2 cellular contexts compared by ENCODE assay signal in genomic region chr13:46621133-46621532, GRCh38.
A peak's percentile ranks its signal among the peaks of the same experiment; 100 is the strongest.
TF ChIP-seq lines count a peak whose summit lies in the region.

No MANE protein-coding gene starts in this region.

TF ChIP-seq in SK-N-SH, 30 proteins besides CTCF, POLR2A, EP300 and RAD21 (continued from another document):
- TF ChIP-seq REST (IDR thresholded peaks at IDR 0.05; ENCODE audit: low read depth, low read length) (no peak), MXI1 (IDR thresholded peaks at IDR 0.05; ENCODE audit: low read depth, low read length) (peak; percentile 41; the same call in 1 of the 2 replicates), FOSL2 (IDR thresholded peaks at IDR 0.05; ENCODE audit: borderline replicate concordance, low read depth) (peak; percentile 3; the same call in 1 of the 2 replicates), ZBTB33 (IDR thresholded peaks at IDR 0.05; ENCODE audit: borderline replicate concordance, low read depth) (no peak), JUND (IDR thresholded peaks at IDR 0.05) (no peak), TCF12 (IDR thresholded peaks at IDR 0.05) (peak; percentile 5; the same call in 1 of the 2 replicates), TAF1 (IDR thresholded peaks at IDR 0.05; ENCODE audit: borderline replicate concordance, low read depth, low read length) (no peak), PBX3 (IDR thresholded peaks at IDR 0.05) (peak; percentile 37; the same call in 1 of the 2 replicates), USF1 (IDR thresholded peaks at IDR 0.05; ENCODE audit: borderline replicate concordance, low read depth) (no peak), FOXJ3 (CRISPR knock-in tag; IDR thresholded peaks at IDR 0.05) (0 out of 2 replicates have a peak, but pooled peaks have one; percentile 15)
TF ChIP-seq in SK-N-SH: peak in this region for 5.

TF ChIP-seq in HepG2, 621 proteins besides CTCF, POLR2A, EP300 and RAD21 (continued from another document):
- TF ChIP-seq ZNF318 (CRISPR knock-in tag; IDR thresholded peaks at IDR 0.05) (no peak), CENPX (CRISPR knock-in tag; IDR thresholded peaks at IDR 0.05) (no peak), ZBTB25 (CRISPR knock-in tag; IDR thresholded peaks at IDR 0.05) (no peak), HCFC1 (IDR thresholded peaks at IDR 0.05; ENCODE audit: low read depth, low read length) (no peak), ZNF781 (CRISPR knock-in tag; IDR thresholded peaks at IDR 0.05; ENCODE audit: borderline replicate concordance, not compliant biosample characterization) (no peak), ZNF687 (CRISPR knock-in tag; IDR thresholded peaks at IDR 0.05) (no peak), ZBTB33 (CRISPR knock-in tag; IDR thresholded peaks at IDR 0.05) (no peak), TFAP4 (IDR thresholded peaks at IDR 0.05; ENCODE audit: borderline replicate concordance, low read depth) (no peak), NRL (CRISPR knock-in tag; IDR thresholded peaks at IDR 0.05; ENCODE audit: borderline replicate concordance) (no peak), ZNF143 (CRISPR knock-in tag; IDR thresholded peaks at IDR 0.05) (no peak), ZNF142 (CRISPR knock-in tag; IDR thresholded peaks at IDR 0.05) (no peak), RBM39 (IDR thresholded peaks at IDR 0.05; ENCODE audit: low read depth, low read length, poor library complexity, severe bottlenecking) (no peak)
